Comparison of ENCODE assay signal across 8 cellular contexts in the genomic region with DNA sequence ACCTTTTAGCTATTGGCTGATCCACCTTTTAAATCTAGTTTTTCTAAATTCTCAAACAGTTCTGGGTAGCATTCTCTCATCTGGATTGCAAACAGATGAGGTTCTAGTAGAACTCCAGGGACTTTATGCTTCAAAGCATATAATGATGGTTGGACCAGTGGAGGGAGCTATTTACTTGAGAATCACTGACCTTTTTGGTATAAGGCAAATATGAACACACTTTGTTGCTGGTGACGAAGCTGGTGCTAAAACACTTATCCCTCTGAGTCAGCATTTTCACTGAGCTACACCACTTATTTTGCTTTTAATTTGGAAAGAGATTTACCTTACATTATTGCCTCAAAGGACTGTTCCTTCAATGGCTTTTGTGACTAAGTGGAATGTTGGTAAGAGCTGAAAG. TPM values are rescaled to one million over a fixed set of nuclear protein-coding genes. Genes with fewer than 3 reads are reported as not detected.
DNase-seq lines count a peak whose midpoint lies in the region; ATAC-seq, FAIRE-seq and TF ChIP-seq lines count a peak whose summit lies in the region.

No MANE protein-coding gene starts in this region.

- no peak overlapping the region for H2BK5ac ChIP-seq in mesenchymal stem cell (ENCODE audit: low read depth, low read length, poor library complexity, severe bottlenecking)

- no peak overlapping the region for H2AFZ ChIP-seq in mesenchymal stem cell (ENCODE audit: low read depth, low read length)

- no peak overlapping the region for H3K23ac ChIP-seq in mesenchymal stem cell (ENCODE audit: low read length in 2 of 2)

- no peaks in the 10 kb centered on the region for H3K79me1 ChIP-seq in mesenchymal stem cell (replicated peaks; ENCODE audit: low read length, poor library complexity, severe bottlenecking)

- no peak overlapping the region for H2BK12ac ChIP-seq in mesenchymal stem cell (ENCODE audit: low read length in 2 of 2)

- DNase-seq in GM12892 (ENCODE audit: insufficient read length) (no peak), NCI-H1694 (lab: John Stamatoyannopoulos, UW) (peak; percentile 19), astrocyte of the hippocampus (ENCODE audit: low read depth, low spot score) (peak; percentile 19), mesenchymal stem cell (peak; percentile 74), AG20443 (ENCODE audit: low spot score) (no peak)
- no peak for DNase-seq in stimulated activated CD4-positive, alpha-beta T cell treated with anti-CD3 and anti-CD28 coated beads, Interleukin-12 subunit alpha, Interleukin-12 subunit beta, amount 100 ng/mL, for 4 hours
- DNase-seq in stimulated activated CD4-positive, alpha-beta T cell treated with anti-CD3 and anti-CD28 coated beads, Interleukin-1b, Interleukin-23, amount 100 ng/mL, for 48 hours = no peak

- no peak overlapping the region for H2BK15ac ChIP-seq in mesenchymal stem cell (ENCODE audit: low read depth, poor library complexity, severe bottlenecking)

- H3K4me1 ChIP-seq in mesenchymal stem cell (ENCODE audit: control insufficient read depth, insufficient read depth, low read depth, low read length) = no peaks in the 10 kb centered on the region

- no peak overlapping the region for H4K8ac ChIP-seq in mesenchymal stem cell (ENCODE audit: low read length)

- no peak overlapping the region for H3K4me3 ChIP-seq in mesenchymal stem cell (ENCODE audit: insufficient read depth in 1 of 2, low read depth in 1 of 2, low read length in 2 of 2)

- H3K36me3 ChIP-seq in mesenchymal stem cell (ENCODE audit: control insufficient read depth in 1 of 2, insufficient read depth in 2 of 2, low read depth in 1 of 2, low read length in 2 of 2) = no peaks in the 10 kb centered on the region

- H3K14ac ChIP-seq in mesenchymal stem cell (ENCODE audit: low read length in 2 of 2) = no peak overlapping the region

- peak; percentile 53 for FAIRE-seq in GM12892 (lab: Jason Lieb, UNC)

- no peak for ATAC-seq in GM18909 (IDR thresholded peaks at IDR 0.05; ENCODE audit: poor library complexity, unreplicated experiment)

- H3K4ac ChIP-seq in mesenchymal stem cell (ENCODE audit: low read depth in 1 of 2, low read length in 2 of 2) = no peak overlapping the region

- H2BK120ac ChIP-seq in mesenchymal stem cell (ENCODE audit: low read depth, low read length) = no peak overlapping the region

- WGBS in mesenchymal stem cell = no CpG with 5 or more reads among the region's 1 CpG

- H3K9ac ChIP-seq in mesenchymal stem cell (ENCODE audit: low read length) = no peak overlapping the region

- no peak overlapping the region for H2AK5ac ChIP-seq in mesenchymal stem cell (ENCODE audit: low read length, severe bottlenecking)

- TF ChIP-seq POLR2A in GM12892 (IDR thresholded peaks at IDR 0.05; ENCODE audit: low read depth, low read length) = no peak

- H3K27ac ChIP-seq in mesenchymal stem cell (ENCODE audit: low read length, poor library complexity, severe bottlenecking) = no peak overlapping the region

- H3K4me2 ChIP-seq in mesenchymal stem cell (ENCODE audit: low read length, poor library complexity, severe bottlenecking) = no peak overlapping the region

- H3K27me3 ChIP-seq in mesenchymal stem cell (ENCODE audit: control insufficient read depth in 1 of 2, insufficient read depth in 1 of 2, low read length in 2 of 2) = no peaks in the 10 kb centered on the region

- H4K91ac ChIP-seq in mesenchymal stem cell (ENCODE audit: low read length) = no peak overlapping the region

- H3K18ac ChIP-seq in mesenchymal stem cell (ENCODE audit: low read depth in 1 of 2, low read length in 2 of 2) = no peak overlapping the region

- H3K9me3 ChIP-seq in mesenchymal stem cell (ENCODE audit: control insufficient read depth, low read length) = no peaks in the 10 kb centered on the region

RNA-seq across cellular contexts. Expression of gene SLITRK3, which starts 58.6 kb away (rescaled TPM):
- not detected for polyA plus RNA-seq in GM12892 (2012; ENCODE audit: missing spikeins)
- 0.22 TPM for polyA plus RNA-seq in mesenchymal stem cell (2013, experiment 1 of 2)
- 0.18 TPM for polyA plus RNA-seq in mesenchymal stem cell (2013, experiment 2 of 2)

Comparison
In these comparisons a context has a peak if more than half of its experiments do, and no peak if none do; other contexts are left out.
1. DNase-seq: peak in NCI-H1694 (single experiment), astrocyte of the hippocampus (single experiment) and mesenchymal stem cell (single experiment); none in GM12892 (single experiment), stimulated activated CD4-positive, alpha-beta T cell treated with anti-CD3 and anti-CD28 coated beads, Interleukin-12 subunit alpha, Interleukin-12 subunit beta, amount 100 ng/mL, for 4 hours (single experiment), stimulated activated CD4-positive, alpha-beta T cell treated with anti-CD3 and anti-CD28 coated beads, Interleukin-1b, Interleukin-23, amount 100 ng/mL, for 48 hours (single experiment) and AG20443 (single experiment).